9 cellular contexts compared by ENCODE assay signal in genomic region chr6:33183071-33183683, GRCh38. TPM values are rescaled to one million over a fixed set of nuclear protein-coding genes. Genes with fewer than 3 reads are reported as not detected.
DNase-seq lines count a peak whose midpoint lies in the region; ATAC-seq, FAIRE-seq and TF ChIP-seq lines count a peak whose summit lies in the region.
"Had no signal": no experiment of that assay in that cellular context is flagged by ENCODE, and none has a peak within 500 bp of the region (broad histone marks: within the 10 kb centered on the region; RNA-seq: fewer than 3 reads in every experiment).

No MANE protein-coding gene starts in this region.

- no peaks in the 10 kb centered on the region for H3K79me2 ChIP-seq in Loucy (ENCODE audit: insufficient read depth, low read length)

- H3K9me3 ChIP-seq in Loucy (ENCODE audit: insufficient read depth, low read depth, low read length): no peaks in the 10 kb centered on the region
- H3K9me3 ChIP-seq: thyroid gland had no signal

- H3K4me1 Mint-ChIP-seq in natural killer cell treated with Interleukin-12 subunit alpha and Interleukin-12 subunit beta and Interleukin-15 and Interleukin-18, amount 100 ng/mL, for 72 hours (ENCODE audit: low read depth in 2 of 2): peaks cover 14% of the 10 kb centered on the region in 2 donors

- peaks cover 14 to 22% of the 10 kb centered on the region in 2 donors for H3K9me3 Mint-ChIP-seq in activated naive CD4-positive, alpha-beta T cell treated with anti-CD3 and anti-CD28 coated beads, Interleukin-2, amount 50 U/mL, for 72 hours
- H3K9me3 Mint-ChIP-seq in natural killer cell treated with Interleukin-12 subunit alpha and Interleukin-12 subunit beta and Interleukin-15 and Interleukin-18, amount 100 ng/mL, for 72 hours: peaks cover 11% of the 10 kb centered on the region

- H4K20me1 ChIP-seq in Loucy (ENCODE audit: insufficient read depth, low read length, poor library complexity, severe bottlenecking): no peaks in the 10 kb centered on the region

- no peak for TF ChIP-seq CTCF in Loucy (conservative IDR thresholded peaks at IDR 0.05; ENCODE audit: low read length)
- no peak for TF ChIP-seq CTCF in dorsolateral prefrontal cortex (IDR thresholded peaks at IDR 0.05 in 54 of 56, conservative IDR thresholded peaks at IDR 0.05 in 2 of 56; ENCODE audit: low read depth in 1 of 56, partially characterized antibody in 56 of 56)

- no peaks in the 10 kb centered on the region for H3K9me2 ChIP-seq in Loucy (replicated peaks; ENCODE audit: low read depth, low read length)

- peaks cover 15 to 24% of the 10 kb centered on the region in 2 donors for H3K36me3 Mint-ChIP-seq in activated naive CD4-positive, alpha-beta T cell treated with anti-CD3 and anti-CD28 coated beads, Interleukin-2, amount 50 U/mL, for 72 hours
- H3K36me3 Mint-ChIP-seq in natural killer cell treated with Interleukin-12 subunit alpha and Interleukin-12 subunit beta and Interleukin-15 and Interleukin-18, amount 100 ng/mL, for 72 hours: peaks cover 14% of the 10 kb centered on the region

- no peak for DNase-seq in GM12892 (ENCODE audit: insufficient read length)
- DNase-seq in activated naive CD4-positive, alpha-beta T cell treated with anti-CD3 and anti-CD28 coated beads, Interleukin-2, amount 50 U/mL, for 72 hours (ENCODE audit: low spot score in 2 of 2): no peak
- no peak for DNase-seq in natural killer cell treated with Interleukin-12 subunit alpha and Interleukin-12 subunit beta and Interleukin-15 and Interleukin-18, amount 100 ng/mL, for 72 hours (ENCODE audit: low spot score)
- no peak for DNase-seq in dorsolateral prefrontal cortex
- DNase-seq in NCI-H524 treated with DMSO at 0.1 percent for 48 hours (lab: John Stamatoyannopoulos, UW): no peak
- DNase-seq in OCI-M2 (lab: John Stamatoyannopoulos, UW; ENCODE audit: unreplicated experiment): no peak
- DNase-seq: NCI-H446, thyroid gland had no signal

- H3K9ac ChIP-seq in Loucy (ENCODE audit: low read depth, low read length, poor library complexity, severe bottlenecking): no peak overlapping the region

- H2AFZ ChIP-seq in Loucy (ENCODE audit: low read length): peak overlapping the region; percentile 96

- peak in 1 of 2 donors; percentile 58 for ATAC-seq in activated naive CD4-positive, alpha-beta T cell treated with anti-CD3 and anti-CD28 coated beads, Interleukin-2, amount 50 U/mL, for 72 hours
- ATAC-seq in natural killer cell treated with Interleukin-12 subunit alpha and Interleukin-12 subunit beta and Interleukin-15 and Interleukin-18, amount 100 ng/mL, for 72 hours: peak in 1 of 2 donors; percentile 42

- peak overlapping the region; percentile 81 for H3K4me3 Mint-ChIP-seq in natural killer cell treated with Interleukin-12 subunit alpha and Interleukin-12 subunit beta and Interleukin-15 and Interleukin-18, amount 100 ng/mL, for 72 hours

- no peaks in the 10 kb centered on the region for H3K36me3 ChIP-seq in Loucy (ENCODE audit: insufficient read depth, low read length)
- H3K36me3 ChIP-seq: thyroid gland had no signal

- peaks cover 19 to 22% of the 10 kb centered on the region in 2 donors for H3K27me3 Mint-ChIP-seq in natural killer cell treated with Interleukin-12 subunit alpha and Interleukin-12 subunit beta and Interleukin-15 and Interleukin-18, amount 100 ng/mL, for 72 hours

- peaks cover 17% of the 10 kb centered on the region for H3K4me1 ChIP-seq in Loucy (ENCODE audit: insufficient read depth, low read length, poor library complexity, severe bottlenecking)
- H3K4me1 ChIP-seq: thyroid gland had no signal

- peak overlapping the region; percentile 56 for H3K4me2 ChIP-seq in Loucy (ENCODE audit: low read depth, low read length, poor library complexity, severe bottlenecking)

- H3K27ac ChIP-seq in dorsolateral prefrontal cortex: no peak overlapping the region
- H3K27ac ChIP-seq: thyroid gland had no signal

- intact Hi-C loops in dorsolateral prefrontal cortex (cut with DNase I): no loop called here

- no peaks in the 10 kb centered on the region for H3F3A ChIP-seq in Loucy (ENCODE audit: low read depth)

- no peak for TF ChIP-seq POLR2A in GM12892 (IDR thresholded peaks at IDR 0.05; ENCODE audit: low read depth, low read length)

- H3K4me3 ChIP-seq in Loucy (ENCODE audit: low read length, poor library complexity, severe bottlenecking) (peak overlapping the region; percentile 50), dorsolateral prefrontal cortex (no peak overlapping the region)
- H3K4me3 ChIP-seq: thyroid gland had no signal

- H3K27me3 ChIP-seq in Loucy (ENCODE audit: insufficient read depth, low read length, poor library complexity, severe bottlenecking): peaks cover 82% of the 10 kb centered on the region
- H3K27me3 ChIP-seq in dorsolateral prefrontal cortex: no peaks in the 10 kb centered on the region
- H3K27me3 ChIP-seq: thyroid gland had no signal

- peak; percentile 14 for FAIRE-seq in GM12892 (lab: Jason Lieb, UNC)

- peak overlapping the region; percentile 90 to 96 for H3K27ac Mint-ChIP-seq in activated naive CD4-positive, alpha-beta T cell treated with anti-CD3 and anti-CD28 coated beads, Interleukin-2, amount 50 U/mL, for 72 hours
- H3K27ac Mint-ChIP-seq in natural killer cell treated with Interleukin-12 subunit alpha and Interleukin-12 subunit beta and Interleukin-15 and Interleukin-18, amount 100 ng/mL, for 72 hours: peak overlapping the region; percentile 94 to 95

RNA-seq across cellular contexts. Expression of gene COL11A2, which starts 9.1 kb away (rescaled TPM):
- 0.83 TPM for polyA plus RNA-seq in GM12892 (2012; ENCODE audit: missing spikeins)
- total RNA-seq in activated naive CD4-positive, alpha-beta T cell treated with anti-CD3 and anti-CD28 coated beads, Interleukin-2, amount 50 U/mL, for 72 hours: 1 to 10 TPM; 1.8 to 4.6 TPM
- total RNA-seq in natural killer cell treated with Interleukin-12 subunit alpha and Interleukin-12 subunit beta and Interleukin-15 and Interleukin-18, amount 100 ng/mL, for 72 hours: 1 to 10 TPM; 1.1 to 1.3 TPM
- 10 to 100 TPM in 31 of 120 experiments, 1 to 10 TPM in 89; 3.6 to 21.1 (median 8.3) TPM for total RNA-seq in dorsolateral prefrontal cortex

RNA-seq across cellular contexts. Expression of gene RXRB, which starts 17.3 kb away (rescaled TPM):
- polyA plus RNA-seq in GM12892 (2012; ENCODE audit: missing spikeins): 22.8 TPM
- total RNA-seq in activated naive CD4-positive, alpha-beta T cell treated with anti-CD3 and anti-CD28 coated beads, Interleukin-2, amount 50 U/mL, for 72 hours: 10 to 100 TPM; 46.6 to 89.0 TPM
- 10 to 100 TPM; 43.9 to 50.4 TPM for total RNA-seq in natural killer cell treated with Interleukin-12 subunit alpha and Interleukin-12 subunit beta and Interleukin-15 and Interleukin-18, amount 100 ng/mL, for 72 hours
- 10 to 100 TPM; 47.2 to 81.0 (median 62.9) TPM for total RNA-seq in dorsolateral prefrontal cortex

RNA-seq across cellular contexts. Expression of gene SLC39A7, which starts 17.5 kb away (rescaled TPM):
- polyA plus RNA-seq in GM12892 (2012; ENCODE audit: missing spikeins): 34.0 TPM
- total RNA-seq in activated naive CD4-positive, alpha-beta T cell treated with anti-CD3 and anti-CD28 coated beads, Interleukin-2, amount 50 U/mL, for 72 hours: 10 to 100 TPM; 45.8 to 78.2 TPM
- 100 to 1,000 TPM in 1 of 2 donors, 10 to 100 TPM in 1; 91.5 to 102 TPM for total RNA-seq in natural killer cell treated with Interleukin-12 subunit alpha and Interleukin-12 subunit beta and Interleukin-15 and Interleukin-18, amount 100 ng/mL, for 72 hours
- total RNA-seq in dorsolateral prefrontal cortex: 10 to 100 TPM; 23.7 to 48.3 (median 35.6) TPM

RNA-seq across cellular contexts. Expression of gene HSD17B8, which starts 21.3 kb away (rescaled TPM):
- 17.4 TPM for polyA plus RNA-seq in GM12892 (2012; ENCODE audit: missing spikeins)
- total RNA-seq in activated naive CD4-positive, alpha-beta T cell treated with anti-CD3 and anti-CD28 coated beads, Interleukin-2, amount 50 U/mL, for 72 hours: 10 to 100 TPM; 14.7 to 17.5 TPM
- 1 to 10 TPM; 3.3 to 6.2 TPM for total RNA-seq in natural killer cell treated with Interleukin-12 subunit alpha and Interleukin-12 subunit beta and Interleukin-15 and Interleukin-18, amount 100 ng/mL, for 72 hours
- 10 to 100 TPM in 2 of 120 experiments, 1 to 10 TPM in 118; 2.0 to 15.0 (median 5.2) TPM for total RNA-seq in dorsolateral prefrontal cortex

RNA-seq across cellular contexts. Expression of gene RING1, which starts 25.1 kb away (rescaled TPM):
- polyA plus RNA-seq in GM12892 (2012; ENCODE audit: missing spikeins): 19.7 TPM
- 10 to 100 TPM; 30.3 to 46.5 TPM for total RNA-seq in activated naive CD4-positive, alpha-beta T cell treated with anti-CD3 and anti-CD28 coated beads, Interleukin-2, amount 50 U/mL, for 72 hours
- total RNA-seq in natural killer cell treated with Interleukin-12 subunit alpha and Interleukin-12 subunit beta and Interleukin-15 and Interleukin-18, amount 100 ng/mL, for 72 hours: 10 to 100 TPM; 31.1 to 35.5 TPM
- total RNA-seq in dorsolateral prefrontal cortex: 10 to 100 TPM; 36.6 to 62.1 (median 48.0) TPM
